16 cellular contexts compared by ENCODE assay signal in genomic region chr3:14290631-14291385, GRCh38.
A peak's percentile ranks its signal among the peaks of the same experiment; 100 is the strongest.
DNase-seq lines count a peak whose midpoint lies in the region; ATAC-seq, FAIRE-seq and TF ChIP-seq lines count a peak whose summit lies in the region.
"Had no signal": no experiment of that assay in that cellular context is flagged by ENCODE, and none has a peak within 500 bp of the region (broad histone marks: within the 10 kb centered on the region; RNA-seq: fewer than 3 reads in every experiment).

No MANE protein-coding gene starts in this region.

- H3K79me2 ChIP-seq in astrocyte (ENCODE audit: insufficient read depth, low read length) (no peaks in the 10 kb centered on the region), PC-9 (ENCODE audit: low read depth) (no peaks in the 10 kb centered on the region)

- H3K9me2 ChIP-seq in PC-9 (ENCODE audit: insufficient read depth) = no peaks in the 10 kb centered on the region; the same call in 1 of the 2 replicates

- no peak for FAIRE-seq in astrocyte (lab: Jason Lieb, UNC)
- no peak for FAIRE-seq in frontal cortex (lab: Jason Lieb, UNC)

- H3F3A ChIP-seq in PC-9 (ENCODE audit: insufficient read depth, low read depth) = peaks cover 4% of the 10 kb centered on the region; the same call in 1 of the 2 replicates

- H3K27me3 ChIP-seq in HUES6 (ENCODE audit: control insufficient read depth, insufficient read depth, low read length) (no peaks in the 10 kb centered on the region), astrocyte (ENCODE audit: insufficient read depth, low read length) (peaks cover 16% of the 10 kb centered on the region), lower lobe of right lung (ENCODE audit: low read depth) (no peaks in the 10 kb centered on the region), thyroid gland (no peaks in the 10 kb centered on the region), PC-9 (ENCODE audit: insufficient read depth, low read depth) (no peaks in the 10 kb centered on the region)
- H3K27me3 ChIP-seq: adrenal gland, dorsolateral prefrontal cortex, gastroesophageal sphincter had no signal

- 0 out of 2 replicates have a peak, but pooled peaks cover 4% of the 10 kb centered on the region for H3K9me3 ChIP-seq in HUES6 (ENCODE audit: control insufficient read depth, insufficient read depth, low read depth, low read length)
- H3K9me3 ChIP-seq in astrocyte (ENCODE audit: insufficient read depth, low read depth, low read length) = no peaks in the 10 kb centered on the region
- H3K9me3 ChIP-seq in lower lobe of right lung = no peaks in the 10 kb centered on the region
- H3K9me3 ChIP-seq in thyroid gland = no peaks in the 10 kb centered on the region
- no peaks in the 10 kb centered on the region for H3K9me3 ChIP-seq in PC-9 (ENCODE audit: insufficient read depth, low read depth)
- H3K9me3 ChIP-seq: adrenal gland, gastroesophageal sphincter had no signal

- POLR2A ChIA-PET in PC-9 (lab: Charles Lee; ENCODE audit: unreplicated experiment) = no interaction called here

- H3K9ac ChIP-seq in HUES6 (ENCODE audit: low read length) (peak overlapping the region; percentile 62), astrocyte (ENCODE audit: low read length) (no peak overlapping the region)

- no TSS peak for BruUV-seq in PC-9 (replicated peaks; lab: Mats Ljungman, UMichigan)

- no peak overlapping the region for H2AFZ ChIP-seq in astrocyte (ENCODE audit: low read depth, low read length)
- H2AFZ ChIP-seq in PC-9 = no peak overlapping the region

- H3K36me3 ChIP-seq in HUES6 (ENCODE audit: control insufficient read depth, insufficient read depth, low read length) (no peaks in the 10 kb centered on the region), astrocyte (ENCODE audit: insufficient read depth, low read length) (no peaks in the 10 kb centered on the region), lower lobe of right lung (no peaks in the 10 kb centered on the region), thyroid gland (no peaks in the 10 kb centered on the region), PC-9 (ENCODE audit: low read depth) (no peaks in the 10 kb centered on the region)
- H3K36me3 ChIP-seq: adrenal gland, gastroesophageal sphincter had no signal

- H3K4me3 ChIP-seq in HUES6 (ENCODE audit: low read depth, low read length) (no peak overlapping the region), astrocyte (ENCODE audit: insufficient read depth, low read depth, low read length) (no peak overlapping the region), lower lobe of right lung (no peak overlapping the region), thyroid gland (replicated peaks in 1 of 3) (no peak overlapping the region), PC-9 (no peak overlapping the region)
- H3K4me3 ChIP-seq: adrenal gland, dorsolateral prefrontal cortex, gastroesophageal sphincter, skin epidermis had no signal

- H3K4me2 ChIP-seq in astrocyte (ENCODE audit: low read length) = no peak overlapping the region
- H3K4me2 ChIP-seq in PC-9 = no peak overlapping the region

- no peak for TF ChIP-seq CTCF in astrocyte (IDR thresholded peaks at IDR 0.05; ENCODE audit: insufficient read depth, low read depth, low read length)
- TF ChIP-seq CTCF in lower lobe of right lung (IDR thresholded peaks at IDR 0.05) = no peak
- no peak for TF ChIP-seq CTCF in thyroid gland (IDR thresholded peaks at IDR 0.05)
- no peak for TF ChIP-seq CTCF in natural killer cell (IDR thresholded peaks at IDR 0.05)
- TF ChIP-seq CTCF in PC-9 (conservative IDR thresholded peaks at IDR 0.05) = no peak

- peak; percentile 36 to 37 for ATAC-seq in lower lobe of right lung
- no peak for ATAC-seq in natural killer cell
- ATAC-seq: gastroesophageal sphincter; naive thymus-derived CD8-positive, alpha-beta T cell had no signal

- DNase-seq in astrocyte (ENCODE audit: low read depth) = no peak
- no peak for DNase-seq in lower lobe of right lung
- peak; percentile 29 to 52 for DNase-seq in thyroid gland
- DNase-seq in natural killer cell = no peak
- DNase-seq in frontal cortex (ENCODE audit: low spot score in 2 of 2) = no peak
- no peak for DNase-seq in activated T-helper 2 cell treated with anti-CD3 and anti-CD28 coated beads, Interferon-gamma antibody, Interleukin-2, Interleukin-4, amounts not matched to agents 10 μg/mL and 5 μg/mL and 100 μg/mL, durations not matched to agents 14 hours and 24 hours and 36 hours (ENCODE audit: low spot score)
- DNase-seq in PC-9 = no peak
- DNase-seq: activated T-cell treated with anti-CD3 and anti-CD28 coated beads, Interleukin-2, amount 50 U/mL, for 1 hour; adrenal gland; CD8-positive, alpha-beta memory T cell; dorsolateral prefrontal cortex; SW 1271 had no signal

- no peak overlapping the region for H3K4me3 Mint-ChIP-seq in astrocyte (ENCODE audit: unreplicated experiment)
- H3K4me3 Mint-ChIP-seq in natural killer cell = no peak overlapping the region
- H3K4me3 Mint-ChIP-seq in activated T-helper 2 cell treated with anti-CD3 and anti-CD28 coated beads, Interferon-gamma antibody, Interleukin-2, Interleukin-4, amounts not matched to agents 10 μg/mL and 5 μg/mL and 100 μg/mL, durations not matched to agents 14 hours and 24 hours and 36 hours (ENCODE audit: low read depth) = no peak overlapping the region
- H3K4me3 Mint-ChIP-seq: CD8-positive, alpha-beta memory T cell; naive thymus-derived CD8-positive, alpha-beta T cell had no signal

- H3K36me3 Mint-ChIP-seq in astrocyte (ENCODE audit: low read depth, unreplicated experiment) (no peaks in the 10 kb centered on the region), natural killer cell (no peaks in the 10 kb centered on the region)
- no peaks in the 10 kb centered on the region for H3K36me3 Mint-ChIP-seq in activated T-helper 2 cell treated with anti-CD3 and anti-CD28 coated beads, Interferon-gamma antibody, Interleukin-2, Interleukin-4, amounts not matched to agents 10 μg/mL and 5 μg/mL and 100 μg/mL, durations not matched to agents 14 hours and 24 hours and 36 hours (ENCODE audit: low read depth)
- H3K36me3 Mint-ChIP-seq: CD8-positive, alpha-beta memory T cell; naive thymus-derived CD8-positive, alpha-beta T cell had no signal

- intact Hi-C loops in lower lobe of right lung (cut with DNase I) = no loop called here
- intact Hi-C loops in thyroid gland (cut with DNase I) = no loop called here
- intact Hi-C loops in natural killer cell (cut with micrococcal nuclease) = no loop called here
- intact Hi-C loops in activated T-helper 2 cell treated with anti-CD3 and anti-CD28 coated beads, Interferon-gamma antibody, Interleukin-2, Interleukin-4, amounts not matched to agents 10 μg/mL and 5 μg/mL and 100 μg/mL, durations not matched to agents 14 hours and 24 hours and 36 hours (cut with micrococcal nuclease) = no loop called here
- intact Hi-C loops in PC-9 (cut with micrococcal nuclease; ENCODE audit: unreplicated experiment) = no loop called here

- peak overlapping the region; percentile 61; the same call in 1 of the 2 replicates for H3K27ac ChIP-seq in HUES6 (ENCODE audit: low read depth, low read length)
- no peak overlapping the region for H3K27ac ChIP-seq in astrocyte (ENCODE audit: low read depth, low read length)
- H3K27ac ChIP-seq in lower lobe of right lung = no peak overlapping the region
- H3K27ac ChIP-seq in thyroid gland = peak overlapping the region in 1 of 3 donors; percentile 34
- no peak overlapping the region for H3K27ac ChIP-seq in PC-9

- H3K4me1 ChIP-seq in HUES6 (ENCODE audit: control insufficient read depth, insufficient read depth, low read length) = peaks cover 49% of the 10 kb centered on the region
- H3K4me1 ChIP-seq in astrocyte (ENCODE audit: insufficient read depth, low read length) = peaks cover 11% of the 10 kb centered on the region
- H3K4me1 ChIP-seq in lower lobe of right lung = no peaks in the 10 kb centered on the region
- H3K4me1 ChIP-seq in thyroid gland = peaks cover 7 to 18% of the 10 kb centered on the region in 2 donors
- H3K4me1 ChIP-seq in PC-9 (replicated peaks; ENCODE audit: insufficient read depth) = peaks cover 11% of the 10 kb centered on the region
- H3K4me1 ChIP-seq: gastroesophageal sphincter had no signal

- H3K27me3 Mint-ChIP-seq in astrocyte (ENCODE audit: low read depth, unreplicated experiment) = no peaks in the 10 kb centered on the region
- H3K27me3 Mint-ChIP-seq in natural killer cell (ENCODE audit: low read depth in 2 of 2) = peaks cover 0 to 14% of the 10 kb centered on the region in 2 donors
- peaks cover 15% of the 10 kb centered on the region for H3K27me3 Mint-ChIP-seq in activated T-helper 2 cell treated with anti-CD3 and anti-CD28 coated beads, Interferon-gamma antibody, Interleukin-2, Interleukin-4, amounts not matched to agents 10 μg/mL and 5 μg/mL and 100 μg/mL, durations not matched to agents 14 hours and 24 hours and 36 hours (ENCODE audit: low read depth)
- H3K27me3 Mint-ChIP-seq: CD8-positive, alpha-beta memory T cell had no signal

- H3K4me1 Mint-ChIP-seq in astrocyte (ENCODE audit: low read depth, unreplicated experiment) = peaks cover 28% of the 10 kb centered on the region
- no peaks in the 10 kb centered on the region for H3K4me1 Mint-ChIP-seq in natural killer cell
- no peaks in the 10 kb centered on the region for H3K4me1 Mint-ChIP-seq in activated T-helper 2 cell treated with anti-CD3 and anti-CD28 coated beads, Interferon-gamma antibody, Interleukin-2, Interleukin-4, amounts not matched to agents 10 μg/mL and 5 μg/mL and 100 μg/mL, durations not matched to agents 14 hours and 24 hours and 36 hours (ENCODE audit: low read depth)
- H3K4me1 Mint-ChIP-seq: CD8-positive, alpha-beta memory T cell had no signal

- H4K20me1 ChIP-seq in astrocyte (ENCODE audit: insufficient read depth, low read length) (no peaks in the 10 kb centered on the region), PC-9 (ENCODE audit: insufficient read depth) (no peaks in the 10 kb centered on the region)

- H3K9me3 Mint-ChIP-seq in astrocyte (ENCODE audit: unreplicated experiment) = no peaks in the 10 kb centered on the region
- no peaks in the 10 kb centered on the region for H3K9me3 Mint-ChIP-seq in natural killer cell
- H3K9me3 Mint-ChIP-seq in activated T-helper 2 cell treated with anti-CD3 and anti-CD28 coated beads, Interferon-gamma antibody, Interleukin-2, Interleukin-4, amounts not matched to agents 10 μg/mL and 5 μg/mL and 100 μg/mL, durations not matched to agents 14 hours and 24 hours and 36 hours = no peaks in the 10 kb centered on the region
- H3K9me3 Mint-ChIP-seq: CD8-positive, alpha-beta memory T cell had no signal

- CTCF ChIA-PET in PC-9 (lab: Charles Lee) = no interaction called here

- H3K27ac Mint-ChIP-seq in astrocyte (ENCODE audit: unreplicated experiment) = peak overlapping the region; percentile 97
- no peak overlapping the region for H3K27ac Mint-ChIP-seq in natural killer cell
- no peak overlapping the region for H3K27ac Mint-ChIP-seq in activated T-helper 2 cell treated with anti-CD3 and anti-CD28 coated beads, Interferon-gamma antibody, Interleukin-2, Interleukin-4, amounts not matched to agents 10 μg/mL and 5 μg/mL and 100 μg/mL, durations not matched to agents 14 hours and 24 hours and 36 hours

- TF ChIP-seq POLR2A in thyroid gland (IDR thresholded peaks at IDR 0.05) = no peak

- 46 to 47% methylated on average over 9 of the region's 9 CpGs for WGBS in thyroid gland, 2 donors

Comparison
In these comparisons a context has a peak if more than half of its experiments do, and no peak if none do; other contexts are left out.
1. DNase-seq: peak in thyroid gland (2 of 2); none in astrocyte (single experiment), lower lobe of right lung (single experiment), natural killer cell (single experiment), frontal cortex (0 of 2), activated T-helper 2 cell treated with anti-CD3 and anti-CD28 coated beads, Interferon-gamma antibody, Interleukin-2, Interleukin-4, amounts not matched to agents 10 μg/mL and 5 μg/mL and 100 μg/mL, durations not matched to agents 14 hours and 24 hours and 36 hours (single experiment) and PC-9 (0 of 2).
2. ATAC-seq: peak in lower lobe of right lung (2 of 2); none in natural killer cell (0 of 3).